8 cellular contexts compared by ENCODE assay signal in the genomic region with DNA sequence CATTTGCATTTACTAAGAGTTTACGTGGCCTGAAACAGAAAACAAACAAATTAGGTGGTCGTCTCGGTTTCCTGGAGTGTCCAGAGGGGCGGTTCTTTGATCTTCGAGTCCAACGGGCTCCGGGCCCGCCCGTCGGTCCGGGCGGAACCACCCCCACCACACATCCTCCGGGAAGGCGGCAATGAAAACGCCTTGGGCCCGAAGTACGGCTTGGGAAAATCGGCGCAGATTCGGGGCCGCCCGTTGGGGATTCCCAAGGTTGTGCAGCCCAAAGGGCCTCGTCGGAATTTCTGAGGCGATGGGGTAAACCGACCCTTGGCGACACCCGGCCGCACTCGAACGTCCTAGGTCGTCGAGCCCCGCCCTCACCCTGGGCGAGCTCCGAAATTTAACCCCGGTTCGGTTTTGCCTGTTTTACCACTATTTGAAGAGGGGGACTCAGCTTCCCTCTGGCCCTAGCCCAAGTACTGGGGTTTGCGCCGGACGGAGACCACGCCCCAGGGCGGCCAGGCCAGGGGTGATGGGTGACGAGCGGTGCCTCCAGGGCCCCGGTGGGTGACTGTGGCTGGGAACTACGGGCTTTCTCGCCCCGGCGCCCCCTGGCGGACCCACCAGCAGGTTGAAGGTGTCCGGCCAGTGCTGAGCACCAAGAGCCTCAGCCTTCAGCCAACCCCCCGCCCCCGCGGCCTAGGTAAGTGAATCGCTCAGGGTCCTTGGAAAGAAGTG. TPM values are rescaled to one million over a fixed set of nuclear protein-coding genes. Genes with fewer than 3 reads are reported as not detected.
DNase-seq lines count a peak whose midpoint lies in the region; ATAC-seq lines count a peak whose summit lies in the region.

No MANE protein-coding gene starts in this region.

- peaks cover 29% of the 10 kb centered on the region for H3K4me1 Mint-ChIP-seq in activated CD8-positive, alpha-beta memory T cell treated with anti-CD3 and anti-CD28 coated beads, Interleukin-2, amount 10 ng/mL, durations not matched to agents 7 days and 5 days

- peak overlapping the region; percentile 96 for H3K27ac ChIP-seq in epithelial cell of prostate
- peak overlapping the region; percentile 66 for H3K27ac ChIP-seq in muscle layer of colon (ENCODE audit: low read depth, low read length)

- CTCF ChIA-PET in activated CD8-positive, alpha-beta memory T cell treated with anti-CD3 and anti-CD28 coated beads, Interleukin-2, amount 10 ng/mL, durations not matched to agents 7 days and 5 days (lab: Charles Lee) = interaction anchor here (0.7 to 4.3 kb wide), 11 partner anchors 9 to 111 kb away, joined by 3 to 29 read pairs (median 6); a partner anchor contains a TSS

- ATAC-seq in GM19467 (IDR thresholded peaks at IDR 0.05; ENCODE audit: unreplicated experiment) = peak; percentile 74
- ATAC-seq in activated CD8-positive, alpha-beta memory T cell treated with anti-CD3 and anti-CD28 coated beads, Interleukin-2, amount 10 ng/mL, durations not matched to agents 7 days and 5 days = peak; percentile 86

- H3K9me3 Mint-ChIP-seq in activated CD8-positive, alpha-beta memory T cell treated with anti-CD3 and anti-CD28 coated beads, Interleukin-2, amount 10 ng/mL, durations not matched to agents 7 days and 5 days (ENCODE audit: low read depth) = no peaks in the 10 kb centered on the region

- H3K9ac ChIP-seq in muscle layer of colon (ENCODE audit: low read length) = no peak overlapping the region

- H3K27me3 Mint-ChIP-seq in activated CD8-positive, alpha-beta memory T cell treated with anti-CD3 and anti-CD28 coated beads, Interleukin-2, amount 10 ng/mL, durations not matched to agents 7 days and 5 days = peaks cover 3% of the 10 kb centered on the region

- peak overlapping the region; percentile 30 to 58 for H3K4me3 ChIP-seq in muscle layer of colon (ENCODE audit: low read depth in 1 of 2, low read length in 2 of 2)

- H3K4me1 ChIP-seq in muscle layer of colon (ENCODE audit: insufficient read depth, low read length) = peaks cover 6% of the 10 kb centered on the region

- DNase-seq in COLO829 (ENCODE audit: low spot score) (peak; percentile 68), HPDE6-E6E7 (ENCODE audit: extremely low spot score) (peak; percentile 54), epithelial cell of prostate (ENCODE audit: low read depth, low spot score) (no peak), NCI-H1105 (lab: John Stamatoyannopoulos, UW) (no peak)
- DNase-seq in activated CD8-positive, alpha-beta memory T cell treated with anti-CD3 and anti-CD28 coated beads, Interleukin-2, amount 10 ng/mL, durations not matched to agents 7 days and 5 days = peak; percentile 88
- peak; percentile 46 to 72 for DNase-seq in stimulated activated CD8-positive, alpha-beta memory T cell treated with anti-CD3 and anti-CD28 coated beads, Interleukin-7, amount 100 ng/mL, for 4 hours (ENCODE audit: low read depth in 2 of 2)

- no peaks in the 10 kb centered on the region for H3K9me3 ChIP-seq in muscle layer of colon (ENCODE audit: low read length)

- H3K36me3 Mint-ChIP-seq in activated CD8-positive, alpha-beta memory T cell treated with anti-CD3 and anti-CD28 coated beads, Interleukin-2, amount 10 ng/mL, durations not matched to agents 7 days and 5 days = peaks cover 25% of the 10 kb centered on the region

- no peaks in the 10 kb centered on the region for H3K27me3 ChIP-seq in muscle layer of colon (ENCODE audit: control insufficient read depth in 1 of 2, insufficient read depth in 2 of 2, low read length in 2 of 2)

- H3K36me3 ChIP-seq in muscle layer of colon (ENCODE audit: insufficient read depth, low read length) = peaks cover 33% of the 10 kb centered on the region

- peak overlapping the region; percentile 73 for H3K4me3 Mint-ChIP-seq in activated CD8-positive, alpha-beta memory T cell treated with anti-CD3 and anti-CD28 coated beads, Interleukin-2, amount 10 ng/mL, durations not matched to agents 7 days and 5 days

- H3K27ac Mint-ChIP-seq in activated CD8-positive, alpha-beta memory T cell treated with anti-CD3 and anti-CD28 coated beads, Interleukin-2, amount 10 ng/mL, durations not matched to agents 7 days and 5 days = peak overlapping the region; percentile 80

RNA-seq across cellular contexts. Expression of a gene that starts 1.9 kb away (rescaled TPM):
- under 1 TPM; 0.16 to 0.50 TPM for total RNA-seq in activated CD8-positive, alpha-beta memory T cell treated with anti-CD3 and anti-CD28 coated beads, Interleukin-2, amount 10 ng/mL, durations not matched to agents 7 days and 5 days

RNA-seq across cellular contexts. Expression of a gene that starts 13.1 kb away (rescaled TPM):
- 100 to 1,000 TPM in 1 of 2 experiments, 10 to 100 TPM in 1; 97.8 to 106 TPM for total RNA-seq in activated CD8-positive, alpha-beta memory T cell treated with anti-CD3 and anti-CD28 coated beads, Interleukin-2, amount 10 ng/mL, durations not matched to agents 7 days and 5 days

RNA-seq across cellular contexts. Expression of a gene that starts 19.3 kb away (rescaled TPM):
- 100 to 1,000 TPM; 128 to 150 TPM for total RNA-seq in activated CD8-positive, alpha-beta memory T cell treated with anti-CD3 and anti-CD28 coated beads, Interleukin-2, amount 10 ng/mL, durations not matched to agents 7 days and 5 days

Comparison
In these comparisons a context has a peak if more than half of its experiments do, and no peak if none do; other contexts are left out.
1. DNase-seq: peak in COLO829 (single experiment), HPDE6-E6E7 (single experiment), activated CD8-positive, alpha-beta memory T cell treated with anti-CD3 and anti-CD28 coated beads, Interleukin-2, amount 10 ng/mL, durations not matched to agents 7 days and 5 days (single experiment) and stimulated activated CD8-positive, alpha-beta memory T cell treated with anti-CD3 and anti-CD28 coated beads, Interleukin-7, amount 100 ng/mL, for 4 hours (2 of 2); none in epithelial cell of prostate (single experiment) and NCI-H1105 (single experiment).